8 cellular contexts compared by ENCODE assay signal in genomic region chr20:6678101-6678500, GRCh38.
"Had no signal": no experiment of that assay in that cellular context is flagged by ENCODE, and none has a peak within 500 bp of the region (broad histone marks: within the 10 kb centered on the region; RNA-seq: fewer than 3 reads in every experiment).

No MANE protein-coding gene starts in this region.

- ATAC-seq: GM12878 had no signal

- H3K4me3 ChIP-seq: GM12878 had no signal

- DNase-seq: GDM1, GF-D8 had no signal

- FAIRE-seq: G401.6, GM12878, GM12891, GM12892, GM18507, GM19239 had no signal
